Comparison of ENCODE assay signal across 8 cellular contexts in the genomic region with DNA sequence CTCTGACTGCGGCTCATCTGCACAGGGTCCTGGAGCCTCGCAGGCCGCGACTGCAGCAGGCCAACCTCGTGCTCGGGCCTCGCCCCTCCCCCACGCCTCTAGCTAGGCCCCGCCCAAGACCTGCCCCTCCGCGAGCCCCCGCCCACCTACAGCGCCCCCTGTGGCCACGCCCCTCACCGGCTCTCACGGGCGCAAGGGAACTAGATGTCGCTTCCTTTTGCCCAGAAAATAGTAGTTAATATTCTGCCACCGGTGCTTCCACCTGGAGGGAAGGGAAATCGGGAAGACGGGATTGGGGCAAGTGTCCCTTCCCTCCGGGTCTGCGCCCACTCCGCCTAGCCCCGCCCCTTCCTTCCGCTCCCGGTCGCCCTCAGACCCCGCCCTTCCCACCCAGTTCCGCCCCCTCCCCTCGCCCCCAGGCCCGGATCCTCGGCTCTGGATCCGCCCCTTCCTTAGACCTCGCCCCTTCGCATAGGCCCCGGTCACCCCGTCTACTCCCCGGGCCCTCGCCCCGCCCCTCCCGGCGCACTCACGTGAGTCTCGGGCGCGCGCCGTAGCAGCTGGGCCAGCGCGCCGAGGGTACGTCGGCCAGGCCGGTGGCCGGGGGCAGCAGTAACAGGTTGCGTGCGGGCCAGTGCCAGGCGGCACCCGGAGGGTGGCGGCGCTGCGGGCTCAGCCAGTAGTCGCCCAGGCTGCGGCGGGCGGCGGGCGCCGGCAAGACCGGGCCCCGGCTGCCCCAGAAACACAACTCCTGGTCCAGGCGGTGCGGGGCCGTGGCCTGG. TPM values are rescaled to one million over a fixed set of nuclear protein-coding genes. Genes with fewer than 3 reads are reported as not detected.
DNase-seq lines count a peak whose midpoint lies in the region; ATAC-seq, FAIRE-seq and TF ChIP-seq lines count a peak whose summit lies in the region.

No MANE protein-coding gene starts in this region.

- FAIRE-seq in GM12892 (lab: Jason Lieb, UNC) = peak; percentile 93

- no peaks in the 10 kb centered on the region for H3K27me3 Mint-ChIP-seq in T-cell

- H3K27ac ChIP-seq in right atrium auricular region (peak overlapping the region; percentile 96 to 97), psoas muscle (peak overlapping the region; percentile 92), urinary bladder (ENCODE audit: low read depth) (peak overlapping the region; percentile 84)

- CTCF ChIA-PET in T-cell (lab: Charles Lee) = interaction anchor here in 1 of 2 donors (1.0 to 1.4 kb wide), 2 partner anchors 16 to 43 kb away, joined by 3 to 5 read pairs; partner anchors contain the start of genes BSDC1 and MARCKSL1

- H3K4me1 Mint-ChIP-seq in T-cell = peaks cover 40 to 63% (median 53%) of the 10 kb centered on the region in 3 donors

- H3K9me3 ChIP-seq in right atrium auricular region = no peaks in the 10 kb centered on the region
- no peaks in the 10 kb centered on the region for H3K9me3 ChIP-seq in psoas muscle

- TF ChIP-seq CTCF in right atrium auricular region (IDR thresholded peaks at IDR 0.05) (peak; percentile 90 to 91), psoas muscle (IDR thresholded peaks at IDR 0.05) (peak; percentile 48)

- 2 to 3% (median 2%) methylated on average over 52 to 75 of the region's 75 CpGs for WGBS in psoas muscle, 3 donors
- 2% methylated on average over 75 of the region's 75 CpGs for WGBS in urinary bladder

- peak; percentile 63; the same call in 1 of the 2 replicates for TF ChIP-seq POLR2A in GM12892 (IDR thresholded peaks at IDR 0.05; ENCODE audit: low read depth, low read length)

- peak overlapping the region; percentile 70 to 80 (median 78) for H3K4me3 Mint-ChIP-seq in T-cell

- H3K4me3 ChIP-seq in right atrium auricular region = peak overlapping the region; percentile 80 to 82
- H3K4me3 ChIP-seq in psoas muscle = peak overlapping the region; percentile 83
- H3K4me3 ChIP-seq in urinary bladder (ENCODE audit: low read depth, low read length) = peak overlapping the region; percentile 50

- no peaks in the 10 kb centered on the region for H3K36me3 Mint-ChIP-seq in T-cell

- H3K36me3 ChIP-seq in right atrium auricular region (no peaks in the 10 kb centered on the region), psoas muscle (ENCODE audit: insufficient read depth in 1 of 2, low read depth in 1 of 2) (peaks cover 0 to 26% of the 10 kb centered on the region in 2 donors), urinary bladder (ENCODE audit: insufficient read depth) (no peaks in the 10 kb centered on the region)

- ATAC-seq in HG02798 (IDR thresholded peaks at IDR 0.05; ENCODE audit: poor library complexity, unreplicated experiment) (peak; percentile 92), T-cell (replicated peaks in 1 of 4) (peak; percentile 94 to 95 (median 94)), psoas muscle (peak; percentile 92 to 93 (median 93))

- peak; percentile 97 for DNase-seq in GM12892 (ENCODE audit: insufficient read length)
- DNase-seq in NCI-H1436 treated with DMSO at 0.1 percent for 48 hours (lab: John Stamatoyannopoulos, UW) = peak; percentile 42
- DNase-seq in T-cell = peak; percentile 75 to 93 (median 89)
- peak; percentile 82 for DNase-seq in amniotic stem cell (lab: John Stamatoyannopoulos, UW)
- DNase-seq in right atrium auricular region (ENCODE audit: low spot score) = peak; percentile 93
- peak; percentile 97 for DNase-seq in psoas muscle

- H3K27me3 ChIP-seq in right atrium auricular region = no peaks in the 10 kb centered on the region
- no peaks in the 10 kb centered on the region for H3K27me3 ChIP-seq in psoas muscle (ENCODE audit: insufficient read depth in 3 of 3, low read length in 2 of 3)

- H3K4me1 ChIP-seq in right atrium auricular region = peaks cover 0 to 56% of the 10 kb centered on the region in 2 donors
- peaks cover 17% of the 10 kb centered on the region for H3K4me1 ChIP-seq in psoas muscle
- H3K4me1 ChIP-seq in urinary bladder (ENCODE audit: insufficient read depth) = no peaks in the 10 kb centered on the region

- H3K27ac Mint-ChIP-seq in T-cell = peak overlapping the region; percentile 80 to 87

- no peaks in the 10 kb centered on the region for H3K9me3 Mint-ChIP-seq in T-cell

- POLR2A ChIA-PET in T-cell (lab: Charles Lee) = no interaction called here

- intact Hi-C loops in psoas muscle (cut with DNase I) = no loop called here

RNA-seq across cellular contexts. Expression of gene FAM229A, which starts 11.0 kb away (rescaled TPM):
- 1.1 TPM for polyA plus RNA-seq in GM12892 (2012; ENCODE audit: missing spikeins)
- total RNA-seq in T-cell (10 to 100 TPM; 27.0 to 43.0 (median 32.0) TPM), right atrium auricular region (1 to 10 TPM in 1 of 2 donors, under 1 TPM in 1; 0.89 to 7.5 TPM), psoas muscle (1 to 10 TPM in 3 of 4 donors, under 1 TPM in 1; 0.98 to 4.0 (median 1.7) TPM), urinary bladder (3.2 TPM)
- polyA plus RNA-seq in psoas muscle (1 to 10 TPM; 1.8 to 3.1 (median 2.1) TPM), urinary bladder (7.3 TPM)

RNA-seq across cellular contexts. Expression of gene TSSK3, which starts 11.1 kb away (rescaled TPM):
- polyA plus RNA-seq in GM12892 (2012; ENCODE audit: missing spikeins) = 3.9 TPM
- total RNA-seq in T-cell (1 to 10 TPM in 3 of 5 donors, under 1 TPM in 1, not detected in 1; 0.65 to 4.3 (median 2.3) TPM), right atrium auricular region (under 1 TPM; 0.63 to 0.70 TPM), psoas muscle (1 to 10 TPM in 1 of 4 donors, not detected in 3; 1.5 TPM), urinary bladder (0.79 TPM)
- polyA plus RNA-seq in psoas muscle (1 to 10 TPM in 1 of 3 donors, under 1 TPM in 2; 0.10 to 4.0 (median 0.12) TPM), urinary bladder (0.73 TPM)

RNA-seq across cellular contexts. Expression of gene MARCKSL1, which starts 15.2 kb away (rescaled TPM):
- 101 TPM for polyA plus RNA-seq in GM12892 (2012; ENCODE audit: missing spikeins)
- total RNA-seq in T-cell (10 to 100 TPM; 28.1 to 46.5 (median 41.4) TPM), right atrium auricular region (10 to 100 TPM in 1 of 2 donors, 1 to 10 TPM in 1; 9.5 to 34.5 TPM), psoas muscle (1 to 10 TPM; 5.6 to 9.5 (median 8.8) TPM), urinary bladder (27.9 TPM)
- polyA plus RNA-seq in psoas muscle (10 to 100 TPM in 2 of 3 donors, 1 to 10 TPM in 1; 9.4 to 12.9 (median 12.2) TPM), urinary bladder (28.5 TPM)

RNA-seq across cellular contexts. Expression of gene BSDC1, which starts 43.0 kb away (rescaled TPM):
- 25.0 TPM for polyA plus RNA-seq in GM12892 (2012; ENCODE audit: missing spikeins)
- total RNA-seq in T-cell = 100 to 1,000 TPM in 3 of 5 donors, 10 to 100 TPM in 2; 93.4 to 190 (median 105) TPM
- 10 to 100 TPM; 47.1 to 49.7 TPM for total RNA-seq in right atrium auricular region
- total RNA-seq in psoas muscle = 10 to 100 TPM; 29.5 to 59.1 (median 34.5) TPM
- 10 to 100 TPM; 25.4 to 68.4 (median 29.6) TPM for polyA plus RNA-seq in psoas muscle
- 53.3 TPM for total RNA-seq in urinary bladder
- polyA plus RNA-seq in urinary bladder = 50.4 TPM

RNA-seq across cellular contexts. Expression of gene HDAC1, which starts 59.4 kb away (rescaled TPM):
- polyA plus RNA-seq in GM12892 (2012; ENCODE audit: missing spikeins) = 155 TPM
- total RNA-seq in T-cell (100 to 1,000 TPM; 117 to 153 (median 142) TPM), right atrium auricular region (10 to 100 TPM; 21.8 to 28.0 TPM), psoas muscle (10 to 100 TPM; 11.8 to 17.2 (median 14.6) TPM), urinary bladder (59.7 TPM)
- polyA plus RNA-seq in psoas muscle (10 to 100 TPM; 13.8 to 23.1 (median 17.0) TPM), urinary bladder (73.6 TPM)

Comparison
In these comparisons a context has a peak if more than half of its experiments do, and no peak if none do; other contexts are left out.
1. Peak in every context shown above with its lines: DNase-seq, ATAC-seq, H3K4me3 ChIP-seq and H3K27ac ChIP-seq.
2. DNase-seq: peak in every context shown above with its lines; median percentile 97 in GM12892; 97 in psoas muscle; 93 in right atrium auricular region; 89 in T-cell; 82 in amniotic stem cell; 42 in NCI-H1436 treated with DMSO at 0.1 percent for 48 hours.